11 cellular contexts compared by ENCODE assay signal in genomic region chr3:4897765-4898453, GRCh38.
DNase-seq lines count a peak whose midpoint lies in the region; ATAC-seq and TF ChIP-seq lines count a peak whose summit lies in the region.
"Had no signal": no experiment of that assay in that cellular context is flagged by ENCODE, and none has a peak within 500 bp of the region (broad histone marks: within the 10 kb centered on the region; RNA-seq: fewer than 3 reads in every experiment).

No MANE protein-coding gene starts in this region.

- TF ChIP-seq CTCF in choroid plexus epithelial cell (conservative IDR thresholded peaks at IDR 0.05; ENCODE audit: low read depth, low read length) (no peak), nephron progenitor cell (IDR thresholded peaks at IDR 0.05) (no peak), uterus (IDR thresholded peaks at IDR 0.05) (no peak)

- H3K9me3 ChIP-seq in uterus, result no peaks in the 10 kb centered on the region

- H3K4me1 Mint-ChIP-seq in nephron progenitor cell, result peaks cover 13% of the 10 kb centered on the region

- no peaks in the 10 kb centered on the region for H3K36me3 ChIP-seq in uterus

- ATAC-seq in left cardiac atrium (peak; percentile 13 to 22), Right ventricle myocardium superior (ENCODE audit: poor library complexity) (no peak), GM21360 (IDR thresholded peaks at IDR 0.05; ENCODE audit: unreplicated experiment) (no peak)

- peaks cover 7% of the 10 kb centered on the region for H3K27me3 Mint-ChIP-seq in nephron progenitor cell (ENCODE audit: low read depth, poor library complexity)

- intact Hi-C loops in left cardiac atrium (cut with DNase I) (no loop called here), Right ventricle myocardium superior (cut with DNase I) (no loop called here), uterus (cut with DNase I; ENCODE audit: low total_unique reads) (no loop called here)

- no peaks in the 10 kb centered on the region for H3K4me1 ChIP-seq in uterus

- no peak for TF ChIP-seq POLR2A in uterus (IDR thresholded peaks at IDR 0.05)

- H3K36me3 Mint-ChIP-seq in nephron progenitor cell (ENCODE audit: low read depth), result no peaks in the 10 kb centered on the region

- H3K27ac Mint-ChIP-seq in nephron progenitor cell, result peak overlapping the region; percentile 43

- no peaks in the 10 kb centered on the region for H3K9me3 Mint-ChIP-seq in nephron progenitor cell

- H3K4me3 ChIP-seq in choroid plexus epithelial cell (ENCODE audit: low read depth, low read length), result no peak overlapping the region
- no peak overlapping the region for H3K4me3 ChIP-seq in uterus

- H3K4me3 Mint-ChIP-seq in nephron progenitor cell, result no peak overlapping the region

- no peaks in the 10 kb centered on the region for H3K27me3 ChIP-seq in uterus

- H3K27ac ChIP-seq in uterus, result peak overlapping the region; percentile 39 to 42
- H3K27ac ChIP-seq: VCaP had no signal

- DNase-seq in left cardiac atrium (no peak), Right ventricle myocardium superior (no peak), choroid plexus epithelial cell (ENCODE audit: low read depth) (peak; percentile 15), nephron progenitor cell (no peak), uterus (no peak), 8988T (no peak), NCI-H1105 (lab: John Stamatoyannopoulos, UW) (no peak)
- DNase-seq: hippocampal formation, NCI-H82 had no signal

Comparison
In these comparisons a context has a peak if more than half of its experiments do, and no peak if none do; other contexts are left out.
1. ATAC-seq: peak in left cardiac atrium (2 of 2); none in Right ventricle myocardium superior (single experiment) and GM21360 (single experiment).